ENCODE assay signal across 1 cellular context in the genomic region with DNA sequence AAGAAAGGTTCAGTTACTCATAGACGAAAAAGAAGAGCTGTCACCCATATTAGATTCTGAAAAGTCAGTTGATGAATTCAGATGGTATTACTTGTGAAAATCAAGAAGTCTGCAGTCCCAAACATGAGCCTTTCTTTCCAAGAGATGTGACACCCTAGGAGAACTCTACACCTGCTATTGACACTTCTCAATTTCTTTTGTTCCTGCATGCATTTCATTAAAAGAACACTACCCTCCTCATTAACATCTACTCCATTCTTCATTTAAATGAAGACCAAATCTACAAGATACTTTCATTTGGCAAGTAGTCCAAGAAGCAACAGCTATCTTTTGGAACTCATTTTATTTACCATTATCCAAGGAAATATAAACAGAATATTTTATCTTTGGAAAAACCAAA.
TF ChIP-seq lines count a peak whose summit lies in the region.

No MANE protein-coding gene starts in this region.

TF ChIP-seq in WTC11, 78 proteins besides CTCF, POLR2A, EP300 and RAD21 (continued from another document):
- TF ChIP-seq FOXP4 (CRISPR knock-in tag; IDR thresholded peaks at IDR 0.05), result no peak
- no peak for TF ChIP-seq GTF2I (CRISPR knock-in tag; conservative IDR thresholded peaks at IDR 0.05)
- TF ChIP-seq, protein P1, sequence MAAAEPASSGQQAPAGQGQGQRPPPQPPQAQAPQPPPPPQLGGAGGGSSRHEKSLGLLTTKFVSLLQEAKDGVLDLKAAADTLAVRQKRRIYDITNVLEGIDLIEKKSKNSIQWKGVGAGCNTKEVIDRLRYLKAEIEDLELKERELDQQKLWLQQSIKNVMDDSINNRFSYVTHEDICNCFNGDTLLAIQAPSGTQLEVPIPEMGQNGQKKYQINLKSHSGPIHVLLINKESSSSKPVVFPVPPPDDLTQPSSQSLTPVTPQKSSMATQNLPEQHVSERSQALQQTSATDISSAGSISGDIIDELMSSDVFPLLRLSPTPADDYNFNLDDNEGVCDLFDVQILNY (CRISPR knock-in tag; IDR thresholded peaks at IDR 0.05), result no peak
TF ChIP-seq in WTC11: peak in this region for 0.
